In the genomic region with DNA sequence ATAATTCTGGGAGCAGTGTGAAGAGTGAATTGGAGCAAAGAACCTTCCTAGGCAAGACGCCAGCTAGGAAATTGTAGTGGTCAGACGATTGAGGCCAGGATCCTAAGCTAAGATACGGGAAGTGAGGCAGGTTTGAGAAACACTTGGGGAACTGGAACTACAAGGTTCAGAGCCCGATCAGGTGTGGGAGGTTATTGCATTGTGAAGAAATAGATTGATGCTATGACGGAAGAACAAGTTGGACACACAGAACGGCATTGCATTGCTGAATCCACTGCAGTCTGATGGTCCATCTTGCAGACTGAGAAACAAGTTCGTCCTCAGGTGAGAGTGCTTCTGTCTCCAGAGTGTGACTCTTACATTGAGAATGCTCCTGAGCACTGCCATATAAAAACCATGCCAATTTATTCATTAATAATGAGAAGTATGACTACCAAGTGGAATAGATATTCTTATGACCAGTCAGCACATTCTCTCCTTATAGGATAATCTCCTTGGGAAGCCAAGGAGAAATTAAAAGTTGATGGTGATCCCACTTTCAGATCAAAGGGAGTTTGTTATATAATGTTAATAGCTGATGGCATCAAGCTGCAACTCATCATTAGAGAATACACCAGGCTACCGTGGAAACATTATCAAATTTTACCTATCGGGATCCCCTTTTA, we compare ENCODE assay signal across 2 cellular contexts.
A peak's percentile ranks its signal among the peaks of the same experiment; 100 is the strongest.
TF ChIP-seq lines count a peak whose summit lies in the region.

No MANE protein-coding gene starts in this region.

TF ChIP-seq in A549, 52 proteins besides CTCF, POLR2A, EP300 and RAD21:
- TF ChIP-seq JUNB (IDR thresholded peaks at IDR 0.05) = no peak
- TF ChIP-seq JUN (IDR thresholded peaks at IDR 0.05) = no peak
- peak; percentile 74 for TF ChIP-seq MAFK (IDR thresholded peaks at IDR 0.05; ENCODE audit: partially characterized antibody)
- TF ChIP-seq, protein P1, sequence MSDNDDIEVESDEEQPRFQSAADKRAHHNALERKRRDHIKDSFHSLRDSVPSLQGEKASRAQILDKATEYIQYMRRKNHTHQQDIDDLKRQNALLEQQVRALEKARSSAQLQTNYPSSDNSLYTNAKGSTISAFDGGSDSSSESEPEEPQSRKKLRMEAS (IDR thresholded peaks at IDR 0.05) = 0 out of 2 replicates have a peak, but pooled peaks have one; percentile 21

TF ChIP-seq in GM12891, 5 proteins besides CTCF, POLR2A, EP300 and RAD21:
- TF ChIP-seq POLR2AphosphoS5 (IDR thresholded peaks at IDR 0.05; ENCODE audit: low read depth, low read length) (no peak), SPI1 (IDR thresholded peaks at IDR 0.05; ENCODE audit: low read depth, low read length) (no peak), POU2F2 (IDR thresholded peaks at IDR 0.05; ENCODE audit: low read depth, low read length) (no peak), PAX5 (IDR thresholded peaks at IDR 0.05; ENCODE audit: insufficient read depth, low read length, severe bottlenecking) (no peak)
